11 cellular contexts compared by ENCODE assay signal in genomic region chr20:23641936-23642751, GRCh38. TPM values are rescaled to one million over a fixed set of nuclear protein-coding genes. Genes with fewer than 3 reads are reported as not detected.
DNase-seq lines count a peak whose midpoint lies in the region; ATAC-seq and TF ChIP-seq lines count a peak whose summit lies in the region.
"Had no signal": no experiment of that assay in that cellular context is flagged by ENCODE, and none has a peak within 500 bp of the region (broad histone marks: within the 10 kb centered on the region; RNA-seq: fewer than 3 reads in every experiment).

No MANE protein-coding gene starts in this region.

- peak in 1 of 6 experiments; percentile 3 for TF ChIP-seq CTCF in thyroid gland (IDR thresholded peaks at IDR 0.05)

- no peak for TF ChIP-seq POLR2A in thyroid gland (IDR thresholded peaks at IDR 0.05)

- no peaks in the 10 kb centered on the region for H3K9me3 ChIP-seq in thyroid gland
- H3K9me3 ChIP-seq: colonic mucosa had no signal

- no peaks in the 10 kb centered on the region for H3K36me3 ChIP-seq in thyroid gland
- H3K36me3 ChIP-seq: colonic mucosa had no signal

- H3K4me3 ChIP-seq in thyroid gland (replicated peaks in 1 of 3), result no peak overlapping the region
- H3K4me3 ChIP-seq: colonic mucosa had no signal

- 42 to 44% methylated on average over 11 to 12 of the region's 12 CpGs for WGBS in thyroid gland, 2 donors

- H3K27ac ChIP-seq in thyroid gland, result peak overlapping the region; percentile 26 to 69 (median 41)
- H3K27ac ChIP-seq: colonic mucosa had no signal

- intact Hi-C loops in left ventricle myocardium superior (cut with micrococcal nuclease) (no loop called here), thyroid gland (cut with DNase I) (no loop called here)

- DNase-seq in HS-27A (ENCODE audit: low read depth) (peak; percentile 75), T1000 (lab: John Stamatoyannopoulos, UW) (peak; percentile 33), left ventricle myocardium superior (peak; percentile 53), thyroid gland (peak; percentile 85 to 86), DMS153 treated with DMSO at 0.1 percent for 48 hours (lab: John Stamatoyannopoulos, UW; ENCODE audit: unreplicated experiment) (no peak), ureter (ENCODE audit: low spot score) (no peak)
- no peak for DNase-seq in stimulated activated CD4-positive, alpha-beta T cell treated with anti-CD3 and anti-CD28 coated beads, Interleukin-2, amount 100 ng/mL, for 24 hours
- DNase-seq: activated CD4-positive, alpha-beta T cell treated with anti-CD3 and anti-CD28 coated beads, Interleukin-2, amount 10 ng/mL, durations not matched to agents 24 days and 14 days; colonic mucosa; naive B cell; NCI-H2081 had no signal

- ATAC-seq in left ventricle myocardium superior, result peak; percentile 4

- peaks cover 0 to 12% of the 10 kb centered on the region in 2 donors for H3K4me1 ChIP-seq in thyroid gland
- H3K4me1 ChIP-seq: colonic mucosa had no signal

- H3K27me3 ChIP-seq in thyroid gland, result no peaks in the 10 kb centered on the region
- H3K27me3 ChIP-seq: colonic mucosa had no signal

RNA-seq across cellular contexts. Expression of gene CST3, which starts 4.4 kb away (rescaled TPM):
- total RNA-seq in left ventricle myocardium superior (887 TPM), thyroid gland (1,000 to 10,000 TPM in 2 of 4 donors, 100 to 1,000 TPM in 2; 638 to 1,425 (median 898) TPM), ureter (544 TPM)

RNA-seq across cellular contexts. Expression of gene CST9, which starts 36.4 kb away (rescaled TPM):
- total RNA-seq in left ventricle myocardium superior, result not detected
- not detected for total RNA-seq in thyroid gland
- total RNA-seq in ureter, result not detected
- total RNA-seq: activated CD4-positive, alpha-beta T cell treated with anti-CD3 and anti-CD28 coated beads, Interleukin-2, amount 10 ng/mL, durations not matched to agents 24 days and 14 days; colonic mucosa had no signal

RNA-seq across cellular contexts. Expression of gene CST4, which starts 46.7 kb away (rescaled TPM):
- total RNA-seq in left ventricle myocardium superior (not detected), thyroid gland (10 to 100 TPM in 1 of 4 donors, 1 to 10 TPM in 1, under 1 TPM in 1, not detected in 1; 0.89 to 13.8 (median 3.0) TPM), ureter (not detected)
- total RNA-seq: activated CD4-positive, alpha-beta T cell treated with anti-CD3 and anti-CD28 coated beads, Interleukin-2, amount 10 ng/mL, durations not matched to agents 24 days and 14 days; colonic mucosa had no signal

Comparison
In these comparisons a context has a peak if more than half of its experiments do, and no peak if none do; other contexts are left out.
1. DNase-seq: peak in HS-27A (single experiment), T1000 (single experiment), left ventricle myocardium superior (single experiment) and thyroid gland (2 of 2); none in stimulated activated CD4-positive, alpha-beta T cell treated with anti-CD3 and anti-CD28 coated beads, Interleukin-2, amount 100 ng/mL, for 24 hours (0 of 2), DMS153 treated with DMSO at 0.1 percent for 48 hours (single experiment) and ureter (single experiment).